31 cellular contexts compared by ENCODE assay signal in genomic region chrX:46580613-46581012, GRCh38.
"Had no signal": no experiment of that assay in that cellular context is flagged by ENCODE, and none has a peak within 500 bp of the region (broad histone marks: within the 10 kb centered on the region; RNA-seq: fewer than 3 reads in every experiment).

No MANE protein-coding gene starts in this region.

- H3K27me3 Mint-ChIP-seq: activated CD4-positive, alpha-beta memory T cell treated with anti-CD3 and anti-CD28 coated beads for 36 hours; activated CD4-positive, alpha-beta T cell treated with anti-CD3 and anti-CD28 coated beads for 36 hours; activated CD4-positive, alpha-beta T cell treated with anti-CD3 and anti-CD28 coated beads, Interleukin-2, amount 10 ng/mL, durations not matched to agents 24 days and 14 days; activated CD8-positive, alpha-beta memory T cell treated with anti-CD3 and anti-CD28 coated beads, Interleukin-2, amount 10 ng/mL, durations not matched to agents 7 days and 5 days; activated naive CD4-positive, alpha-beta T cell treated with anti-CD3 and anti-CD28 coated beads, Interleukin-2, amount 50 U/mL, for 24 hours; T-helper 17 cell had no signal

- H3K9me3 ChIP-seq: adrenal gland, body of pancreas, colonic mucosa had no signal

- H3K9me3 Mint-ChIP-seq: activated CD4-positive, alpha-beta memory T cell treated with anti-CD3 and anti-CD28 coated beads for 36 hours; activated CD4-positive, alpha-beta T cell treated with anti-CD3 and anti-CD28 coated beads, Interleukin-2, amount 10 ng/mL, durations not matched to agents 24 days and 14 days; activated naive CD4-positive, alpha-beta T cell treated with anti-CD3 and anti-CD28 coated beads for 36 hours; activated naive CD4-positive, alpha-beta T cell treated with anti-CD3 and anti-CD28 coated beads, Interleukin-2, amount 50 U/mL, for 24 hours; activated naive CD8-positive, alpha-beta T cell treated with anti-CD3 and anti-CD28 coated beads for 36 hours; activated naive CD8-positive, alpha-beta T cell treated with anti-CD3 and anti-CD28 coated beads, Interleukin-2, amount 50 U/mL, for 24 hours; activated T-helper 1 cell treated with anti-CD3 and anti-CD28 coated beads, Interleukin-12 subunit alpha, Interleukin-12 subunit beta, Interleukin-2, Interleukin-4 antibody, amounts not matched to agents 30 ng/mL and 10 ng/mL and 1 ng/mL, durations not matched to agents 14 hours and 24 hours and 36 hours; activated T-helper 2 cell treated with anti-CD3 and anti-CD28 coated beads, Interferon-gamma antibody, Interleukin-2, Interleukin-4, amounts not matched to agents 10 μg/mL and 5 μg/mL and 100 μg/mL, durations not matched to agents 14 hours and 24 hours and 36 hours; T-helper 2 cell treated with Interferon-gamma antibody and Interleukin-4, amounts not matched to agents 5 μg/mL and 100 μg/mL, for 36 hours had no signal

- H3K27ac Mint-ChIP-seq: activated CD4-positive, alpha-beta memory T cell treated with anti-CD3 and anti-CD28 coated beads for 36 hours; activated CD4-positive, alpha-beta T cell treated with anti-CD3 and anti-CD28 coated beads for 36 hours; activated CD4-positive, alpha-beta T cell treated with anti-CD3 and anti-CD28 coated beads, Interleukin-2, amount 10 ng/mL, durations not matched to agents 24 days and 14 days; activated CD8-positive, alpha-beta memory T cell treated with anti-CD3 and anti-CD28 coated beads, Interleukin-2, amount 10 ng/mL, durations not matched to agents 7 days and 5 days; activated CD8-positive, alpha-beta T cell treated with anti-CD3 and anti-CD28 coated beads, Interleukin-2, amount 10 ng/mL, durations not matched to agents 7 days and 5 days; activated naive CD4-positive, alpha-beta T cell treated with anti-CD3 and anti-CD28 coated beads for 36 hours; activated naive CD4-positive, alpha-beta T cell treated with anti-CD3 and anti-CD28 coated beads, Interleukin-2, amount 50 U/mL, for 24 hours; activated naive CD8-positive, alpha-beta T cell treated with anti-CD3 and anti-CD28 coated beads for 36 hours; activated naive CD8-positive, alpha-beta T cell treated with anti-CD3 and anti-CD28 coated beads, Interleukin-2, amount 50 U/mL, for 24 hours; activated T-helper 1 cell treated with anti-CD3 and anti-CD28 coated beads, Interleukin-12 subunit alpha, Interleukin-12 subunit beta, Interleukin-2, Interleukin-4 antibody, amounts not matched to agents 30 ng/mL and 10 ng/mL and 1 ng/mL, durations not matched to agents 14 hours and 24 hours and 36 hours; activated T-helper 2 cell treated with anti-CD3 and anti-CD28 coated beads, Interferon-gamma antibody, Interleukin-2, Interleukin-4, amounts not matched to agents 10 μg/mL and 5 μg/mL and 100 μg/mL, durations not matched to agents 14 hours and 24 hours and 36 hours; T-helper 17 cell; T-helper 2 cell treated with Interferon-gamma antibody and Interleukin-4, amounts not matched to agents 5 μg/mL and 100 μg/mL, for 36 hours had no signal

- ATAC-seq: activated CD4-positive, alpha-beta T cell treated with anti-CD3 and anti-CD28 coated beads for 36 hours; activated CD8-positive, alpha-beta memory T cell treated with anti-CD3 and anti-CD28 coated beads, Interleukin-2, amount 10 ng/mL, durations not matched to agents 7 days and 5 days; activated CD8-positive, alpha-beta T cell treated with anti-CD3 and anti-CD28 coated beads, Interleukin-2, amount 10 ng/mL, durations not matched to agents 7 days and 5 days; activated naive CD8-positive, alpha-beta T cell treated with anti-CD3 and anti-CD28 coated beads, Interleukin-2, amount 50 U/mL, for 24 hours; body of pancreas; esophagus mucosa; T-helper 17 cell had no signal

- H3K27me3 ChIP-seq: adrenal gland, body of pancreas, colonic mucosa had no signal

- H3K4me3 ChIP-seq: adrenal gland, body of pancreas, colonic mucosa had no signal

- H3K36me3 Mint-ChIP-seq: activated naive CD4-positive, alpha-beta T cell treated with anti-CD3 and anti-CD28 coated beads, Interleukin-2, amount 50 U/mL, for 24 hours had no signal

- H3K4me1 ChIP-seq: body of pancreas, colonic mucosa had no signal

- DNase-seq: activated CD4-positive, alpha-beta memory T cell treated with anti-CD3 and anti-CD28 coated beads for 36 hours; activated CD4-positive, alpha-beta T cell treated with anti-CD3 and anti-CD28 coated beads for 36 hours; activated CD4-positive, alpha-beta T cell treated with anti-CD3 and anti-CD28 coated beads, Interleukin-2, amount 10 ng/mL, durations not matched to agents 24 days and 14 days; activated CD4-positive, CD25-positive, alpha-beta regulatory T cell; activated CD4-positive, CD25-positive, alpha-beta regulatory T cell treated with anti-CD3 and anti-CD28 coated beads, Interleukin-2, amount 50 U/mL, for 72 hours; activated CD8-positive, alpha-beta memory T cell treated with anti-CD3 and anti-CD28 coated beads, Interleukin-2, amount 10 ng/mL, durations not matched to agents 7 days and 5 days; activated CD8-positive, alpha-beta memory T cell treated with anti-CD3 and anti-CD28 coated beads, Interleukin-2, amount 50 U/mL, for 4 hours; activated CD8-positive, alpha-beta T cell treated with anti-CD3 and anti-CD28 coated beads, Interleukin-2, amount 10 ng/mL, durations not matched to agents 7 days and 5 days; activated effector memory CD4-positive, alpha-beta T cell treated with anti-CD3 and anti-CD28 coated beads, Interleukin-2, amount 50 U/mL, for 16 hours; activated naive CD4-positive, alpha-beta T cell treated with anti-CD3 and anti-CD28 coated beads for 36 hours; activated naive CD8-positive, alpha-beta T cell treated with anti-CD3 and anti-CD28 coated beads for 36 hours; activated naive CD8-positive, alpha-beta T cell treated with anti-CD3 and anti-CD28 coated beads, Interleukin-2, amount 50 U/mL, for 24 hours; activated T-cell treated with anti-CD3 and anti-CD28 coated beads, Interleukin-2, amount 50 U/mL, for 1 hour; activated T-cell treated with anti-CD3 and anti-CD28 coated beads, Interleukin-2, amount 50 U/mL, for 48 hours; adrenal gland; amygdala; aorta; body of pancreas; central memory CD4-positive, alpha-beta T cell; cerebellar nuclear complex; colonic mucosa; effector CD8-positive, alpha-beta T cell; foreskin fibroblast; head of caudate nucleus; T-helper 17 cell; T1000 had no signal

- H3K36me3 ChIP-seq: adrenal gland, colonic mucosa had no signal

- H3K27ac ChIP-seq: adrenal gland, body of pancreas, colonic mucosa had no signal

- H3K4me3 Mint-ChIP-seq: activated CD4-positive, alpha-beta memory T cell treated with anti-CD3 and anti-CD28 coated beads for 36 hours; activated CD4-positive, alpha-beta T cell treated with anti-CD3 and anti-CD28 coated beads for 36 hours; activated CD4-positive, alpha-beta T cell treated with anti-CD3 and anti-CD28 coated beads, Interleukin-2, amount 10 ng/mL, durations not matched to agents 24 days and 14 days; activated CD8-positive, alpha-beta memory T cell treated with anti-CD3 and anti-CD28 coated beads, Interleukin-2, amount 10 ng/mL, durations not matched to agents 7 days and 5 days; activated CD8-positive, alpha-beta T cell treated with anti-CD3 and anti-CD28 coated beads, Interleukin-2, amount 10 ng/mL, durations not matched to agents 7 days and 5 days; activated naive CD4-positive, alpha-beta T cell treated with anti-CD3 and anti-CD28 coated beads for 36 hours; activated naive CD4-positive, alpha-beta T cell treated with anti-CD3 and anti-CD28 coated beads, Interleukin-2, amount 50 U/mL, for 24 hours; activated naive CD8-positive, alpha-beta T cell treated with anti-CD3 and anti-CD28 coated beads for 36 hours; activated naive CD8-positive, alpha-beta T cell treated with anti-CD3 and anti-CD28 coated beads, Interleukin-2, amount 50 U/mL, for 24 hours; activated T-helper 1 cell treated with anti-CD3 and anti-CD28 coated beads, Interleukin-12 subunit alpha, Interleukin-12 subunit beta, Interleukin-2, Interleukin-4 antibody, amounts not matched to agents 30 ng/mL and 10 ng/mL and 1 ng/mL, durations not matched to agents 14 hours and 24 hours and 36 hours; T-helper 17 cell; T-helper 2 cell treated with Interferon-gamma antibody and Interleukin-4, amounts not matched to agents 5 μg/mL and 100 μg/mL, for 36 hours had no signal
